18 cellular contexts compared by ENCODE assay signal in genomic region chr14:104758981-104759975, GRCh38.
"Had no signal": no experiment of that assay in that cellular context is flagged by ENCODE, and none has a peak within 500 bp of the region (broad histone marks: within the 10 kb centered on the region; RNA-seq: fewer than 3 reads in every experiment).

No MANE protein-coding gene starts in this region.

- H3K9me3 Mint-ChIP-seq: activated naive CD4-positive, alpha-beta T cell treated with anti-CD3 and anti-CD28 coated beads, Interleukin-2, amount 50 U/mL, for 24 hours; activated T-cell treated with anti-CD3 and anti-CD28 coated beads, Interleukin-2, amount 50 U/mL, for 4 hours; brain; central memory CD8-positive, alpha-beta T cell; type B pancreatic cell had no signal

- H3K27me3 Mint-ChIP-seq: activated naive CD4-positive, alpha-beta T cell treated with anti-CD3 and anti-CD28 coated beads, Interleukin-2, amount 50 U/mL, for 24 hours; central memory CD8-positive, alpha-beta T cell; type B pancreatic cell had no signal

- H3K4me3 ChIP-seq: lower lobe of right lung had no signal

- H3K9me3 ChIP-seq: lower lobe of right lung had no signal

- ATAC-seq: activated T-cell treated with anti-CD3 and anti-CD28 coated beads, Interleukin-2, amount 50 U/mL, for 4 hours; SK-N-SH treated with all-trans-retinoic acid at 6 μM for 48 hours; stimulated activated naive CD8-positive, alpha-beta T cell treated with anti-CD3 and anti-CD28 coated beads, Interleukin-15, Interleukin-2, amounts not matched to agents 100 U/mL and 50 U/mL, for 24 hours had no signal

- DNase-seq: activated CD4-positive, alpha-beta T cell treated with anti-CD3 and anti-CD28 coated beads, Interleukin-2, amount 50 U/mL, for 48 hours; activated effector memory CD4-positive, alpha-beta T cell treated with anti-CD3 and anti-CD28 coated beads, Interleukin-2, amount 50 U/mL, for 16 hours; activated T-cell treated with anti-CD3 and anti-CD28 coated beads, Interleukin-2, amount 50 U/mL, for 4 hours; amygdala; effector memory CD4-positive, alpha-beta T cell; foreskin melanocyte; lower lobe of right lung; retina; stimulated activated CD4-positive, alpha-beta T cell treated with anti-CD3 and anti-CD28 coated beads, Interleukin-15, amount 100 ng/mL, for 24 hours; stimulated activated CD4-positive, alpha-beta T cell treated with anti-CD3 and anti-CD28 coated beads, Interleukin-4, amount 100 ng/mL, for 24 hours; stimulated activated naive CD8-positive, alpha-beta T cell treated with anti-CD3 and anti-CD28 coated beads, Interleukin-15, Interleukin-2, amounts not matched to agents 100 U/mL and 50 U/mL, for 24 hours; T-helper 1 cell; WERI-Rb-1 had no signal

- H3K27ac Mint-ChIP-seq: activated naive CD4-positive, alpha-beta T cell treated with anti-CD3 and anti-CD28 coated beads, Interleukin-2, amount 50 U/mL, for 24 hours; brain; type B pancreatic cell had no signal

- H3K4me3 Mint-ChIP-seq: activated naive CD4-positive, alpha-beta T cell treated with anti-CD3 and anti-CD28 coated beads, Interleukin-2, amount 50 U/mL, for 24 hours; activated T-cell treated with anti-CD3 and anti-CD28 coated beads, Interleukin-2, amount 50 U/mL, for 4 hours; central memory CD8-positive, alpha-beta T cell; type B pancreatic cell had no signal

- H3K27ac ChIP-seq: lower lobe of right lung, WERI-Rb-1 had no signal
